Comparison of ENCODE assay signal across 2 cellular contexts in genomic region chr2:241638940-241639339, GRCh38.
TF ChIP-seq lines count a peak whose summit lies in the region.

No MANE protein-coding gene starts in this region.

TF ChIP-seq in A549, 52 proteins besides CTCF, POLR2A, EP300 and RAD21 (continued from another document):
- TF ChIP-seq SREBF2 (IDR thresholded peaks at IDR 0.05) (no peak), FOSL2 (IDR thresholded peaks at IDR 0.05) (no peak), FOSL2 (CRISPR knock-in tag; IDR thresholded peaks at IDR 0.05) (no peak), HDAC2 (IDR thresholded peaks at IDR 0.05) (no peak), BHLHE40 (IDR thresholded peaks at IDR 0.05; ENCODE audit: low read depth, low read length) (no peak), NPAS2 (CRISPR knock-in tag; IDR thresholded peaks at IDR 0.05; ENCODE audit: borderline replicate concordance) (no peak), JUN (IDR thresholded peaks at IDR 0.05) (no peak), TFCP2L1 (CRISPR knock-in tag; IDR thresholded peaks at IDR 0.05) (no peak), ZSCAN20 (CRISPR knock-in tag; IDR thresholded peaks at IDR 0.05) (no peak), KDM5A (IDR thresholded peaks at IDR 0.05) (no peak), USF2 (IDR thresholded peaks at IDR 0.05) (no peak), JUNB (IDR thresholded peaks at IDR 0.05) (no peak), CEBPB (IDR thresholded peaks at IDR 0.05) (no peak), E2F6 (IDR thresholded peaks at IDR 0.05; ENCODE audit: borderline replicate concordance, low read depth) (no peak), MAFK (IDR thresholded peaks at IDR 0.05; ENCODE audit: partially characterized antibody) (no peak)
- TF ChIP-seq, protein P1, sequence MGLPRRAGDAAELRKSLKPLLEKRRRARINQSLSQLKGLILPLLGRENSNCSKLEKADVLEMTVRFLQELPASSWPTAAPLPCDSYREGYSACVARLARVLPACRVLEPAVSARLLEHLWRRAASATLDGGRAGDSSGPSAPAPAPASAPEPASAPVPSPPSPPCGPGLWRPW (IDR thresholded peaks at IDR 0.05), result no peak

TF ChIP-seq in HCT116, 20 proteins besides CTCF, POLR2A, EP300 and RAD21:
- TF ChIP-seq REST (IDR thresholded peaks at IDR 0.05; ENCODE audit: low read depth) (no peak), ELF1 (IDR thresholded peaks at IDR 0.05; ENCODE audit: borderline replicate concordance, low read depth) (no peak), ZFX (IDR thresholded peaks at IDR 0.05) (no peak), EZH2 (IDR thresholded peaks at IDR 0.05) (no peak), FOSL1 (IDR thresholded peaks at IDR 0.05; ENCODE audit: low read depth) (no peak), TCF7L2 (IDR thresholded peaks at IDR 0.05; ENCODE audit: borderline replicate concordance, extremely low read depth, insufficient read depth, insufficient read length) (no peak)
